26 cellular contexts compared by ENCODE assay signal in the genomic region with DNA sequence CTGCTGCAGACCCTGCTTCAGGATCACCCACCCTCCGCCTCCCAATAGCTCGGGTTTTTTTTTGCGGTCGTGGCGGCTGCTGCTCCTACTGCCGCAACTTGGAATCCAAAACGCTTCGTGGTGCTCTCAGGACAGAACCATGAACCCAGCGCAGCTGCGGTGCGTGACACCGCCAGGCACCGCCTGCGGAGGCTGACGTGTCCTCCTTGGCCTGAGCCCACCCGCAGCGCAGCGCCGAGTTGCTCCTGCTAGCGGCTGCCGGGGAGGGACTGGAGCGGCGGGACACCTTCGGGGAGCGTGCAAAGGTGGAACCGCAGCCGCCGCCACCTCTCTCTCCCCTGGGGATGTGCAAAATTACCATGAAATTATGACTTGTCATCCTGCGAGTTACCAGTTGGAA.
DNase-seq lines count a peak whose midpoint lies in the region; ATAC-seq, FAIRE-seq and TF ChIP-seq lines count a peak whose summit lies in the region.
"Had no signal": no experiment of that assay in that cellular context is flagged by ENCODE, and none has a peak within 500 bp of the region (broad histone marks: within the 10 kb centered on the region; RNA-seq: fewer than 3 reads in every experiment).

No MANE protein-coding gene starts in this region.

- no peak overlapping the region for H3K4me3 Mint-ChIP-seq in nephron progenitor cell
- H3K4me3 Mint-ChIP-seq: CD4-positive, CD25-positive, alpha-beta regulatory T cell; CD8-positive, alpha-beta memory T cell had no signal

- H3K79me1 ChIP-seq in neuronal stem cell (ENCODE audit: low read depth, low read length) = no peaks in the 10 kb centered on the region

- H3K9me3 ChIP-seq in ES-I3 (ENCODE audit: control insufficient read depth, insufficient read depth, low read length) (no peaks in the 10 kb centered on the region), neuronal stem cell (replicated peaks in 1 of 2; ENCODE audit: control insufficient read depth in 2 of 2, insufficient read depth in 1 of 2, low read depth in 1 of 2, low read length in 2 of 2) (peaks cover 0 to 9% of the 10 kb centered on the region in 2 donors)

- H3K23ac ChIP-seq in neuronal stem cell (ENCODE audit: low read depth, low read length, poor library complexity) = no peak overlapping the region

- WGBS in neuronal stem cell (ENCODE audit: extremely low coverage in 2 of 2, insufficient read length in 2 of 2, insufficient replicate concordance in 1 of 2), 2 donors = no CpG with 5 or more reads among the region's 29 CpGs

- no peaks in the 10 kb centered on the region for H3K4me1 ChIP-seq in ES-I3 (ENCODE audit: insufficient read depth, low read length)
- no peaks in the 10 kb centered on the region for H3K4me1 ChIP-seq in neuronal stem cell (ENCODE audit: control insufficient read depth in 2 of 2, insufficient read depth in 1 of 2, low read depth in 1 of 2, low read length in 2 of 2)
- H3K4me1 ChIP-seq: BE2C had no signal

- H2BK120ac ChIP-seq in neuronal stem cell (ENCODE audit: low read depth, low read length) = no peak overlapping the region

- H3K4me2 ChIP-seq in neuronal stem cell (ENCODE audit: insufficient read depth, low read length, poor library complexity, severe bottlenecking) = no peak overlapping the region

- peak overlapping the region; percentile 33; the same call in 1 of the 2 replicates for H3K9ac ChIP-seq in ES-I3 (ENCODE audit: low read depth, low read length)
- H3K9ac ChIP-seq in neuronal stem cell (ENCODE audit: low read depth, low read length, poor library complexity) = no peak overlapping the region

- H3K4me3 ChIP-seq in neuronal stem cell (ENCODE audit: low read length in 2 of 2) = no peak overlapping the region
- H3K4me3 ChIP-seq: K562 had no signal

- no peak overlapping the region for H3K27ac Mint-ChIP-seq in nephron progenitor cell
- H3K27ac Mint-ChIP-seq: CD4-positive, CD25-positive, alpha-beta regulatory T cell; CD8-positive, alpha-beta memory T cell had no signal

- peak overlapping the region; percentile 38 for H3K14ac ChIP-seq in neuronal stem cell (ENCODE audit: low read length)

- no peak overlapping the region for H3K27ac ChIP-seq in neuronal stem cell (replicated peaks; ENCODE audit: low read length)

- no peaks in the 10 kb centered on the region for H3K4me1 Mint-ChIP-seq in nephron progenitor cell
- H3K4me1 Mint-ChIP-seq: CD4-positive, CD25-positive, alpha-beta regulatory T cell; CD8-positive, alpha-beta memory T cell had no signal

- H3K18ac ChIP-seq in neuronal stem cell (ENCODE audit: low read length) = no peak overlapping the region

- no peak overlapping the region for H2BK12ac ChIP-seq in neuronal stem cell (ENCODE audit: low read length)

- H3K27me3 ChIP-seq in neuronal stem cell (ENCODE audit: control insufficient read depth in 3 of 3, insufficient read depth in 3 of 3, low read depth in 1 of 3, low read length in 3 of 3) = no peaks in the 10 kb centered on the region
- H3K27me3 ChIP-seq: BE2C had no signal

- H3K4ac ChIP-seq in neuronal stem cell (ENCODE audit: low read length) = no peak overlapping the region

- ATAC-seq in GM19467 (IDR thresholded peaks at IDR 0.05; ENCODE audit: unreplicated experiment) = no peak
- ATAC-seq: K562 had no signal

- DNase-seq in Daoy (ENCODE audit: low read depth) (peak; percentile 3), RPMI7951 (ENCODE audit: low read depth) (peak; percentile 4), neuronal stem cell (ENCODE audit: low spot score) (no peak), nephron progenitor cell (no peak), RCC 7860 (ENCODE audit: low spot score) (no peak), OCI-M2 (lab: John Stamatoyannopoulos, UW; ENCODE audit: unreplicated experiment) (no peak)
- DNase-seq: ACHN; BE2C; C1 segment of cervical spinal cord; CD4-positive, CD25-positive, alpha-beta regulatory T cell; CD8-positive, alpha-beta memory T cell; COR-L47; DMS 273 treated with DMSO at 0.1 percent for 48 hours; DMS53; DND-41; GDM1; HCEC 1CT; IMR-90 had no signal

- FAIRE-seq in RCC 7860 (lab: Jason Lieb, UNC) = no peak
- FAIRE-seq: A204.1, GM12892, GM18507, H1, HTR-8/SVneo, K562 had no signal

- no peak overlapping the region for H4K8ac ChIP-seq in neuronal stem cell (ENCODE audit: low read depth, low read length)

- peaks cover 64% of the 10 kb centered on the region for H3K9me3 Mint-ChIP-seq in nephron progenitor cell

- H2AK5ac ChIP-seq in neuronal stem cell (ENCODE audit: low read depth, low read length) = no peak overlapping the region

- no peaks in the 10 kb centered on the region for H3K27me3 Mint-ChIP-seq in nephron progenitor cell (ENCODE audit: low read depth, poor library complexity)
- H3K27me3 Mint-ChIP-seq: CD4-positive, CD25-positive, alpha-beta regulatory T cell; CD8-positive, alpha-beta memory T cell had no signal

- no peak for TF ChIP-seq CTCF in nephron progenitor cell (IDR thresholded peaks at IDR 0.05)

- H2BK5ac ChIP-seq in neuronal stem cell (ENCODE audit: low read length) = peak overlapping the region; percentile 24

- no peaks in the 10 kb centered on the region for H3K36me3 Mint-ChIP-seq in nephron progenitor cell (ENCODE audit: low read depth)
- H3K36me3 Mint-ChIP-seq: CD4-positive, CD25-positive, alpha-beta regulatory T cell; CD8-positive, alpha-beta memory T cell had no signal

- no peaks in the 10 kb centered on the region for H3K36me3 ChIP-seq in ES-I3 (ENCODE audit: insufficient read depth, low read length)
- no peaks in the 10 kb centered on the region for H3K36me3 ChIP-seq in neuronal stem cell (replicated peaks in 1 of 2; ENCODE audit: control insufficient read depth in 2 of 2, insufficient read depth in 2 of 2, low read length in 2 of 2)
- H3K36me3 ChIP-seq: BE2C had no signal

- no peak overlapping the region for H2AFZ ChIP-seq in neuronal stem cell (ENCODE audit: low read length)

- H4K91ac ChIP-seq in neuronal stem cell (ENCODE audit: low read depth, low read length, poor library complexity) = no peak overlapping the region

- H2BK15ac ChIP-seq in neuronal stem cell (ENCODE audit: low read length) = no peak overlapping the region

Comparison
In these comparisons a context has a peak if more than half of its experiments do, and no peak if none do; other contexts are left out.
1. DNase-seq: peak in Daoy (single experiment) and RPMI7951 (single experiment); none in neuronal stem cell (single experiment), nephron progenitor cell (single experiment), RCC 7860 (single experiment) and OCI-M2 (single experiment).